In the genomic region with DNA sequence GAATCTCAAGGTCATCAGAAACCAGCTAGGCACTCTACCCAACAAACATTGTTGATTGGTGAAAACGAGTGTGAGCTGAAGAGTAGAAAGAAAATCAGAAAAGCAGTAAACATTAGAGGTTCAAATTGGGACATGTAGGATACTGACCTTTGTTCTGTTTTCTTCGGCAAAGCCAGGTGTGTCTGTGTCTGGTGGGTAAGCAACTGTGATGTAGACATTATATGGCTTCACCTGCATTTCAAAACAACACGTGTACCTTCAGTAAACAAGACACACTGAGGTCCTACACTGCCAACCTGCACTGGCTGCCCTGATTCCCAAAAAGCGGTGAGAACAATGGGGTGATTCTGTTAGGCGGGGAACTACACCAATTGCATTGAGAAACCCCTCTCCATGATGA, we compare ENCODE assay signal across 21 cellular contexts.
"Had no signal": no experiment of that assay in that cellular context is flagged by ENCODE, and none has a peak within 500 bp of the region (broad histone marks: within the 10 kb centered on the region; RNA-seq: fewer than 3 reads in every experiment).

No MANE protein-coding gene starts in this region.

- FAIRE-seq: astrocyte, urothelium cell line had no signal

- H3K4me1 Mint-ChIP-seq: nephron had no signal

- H3K4me1 ChIP-seq: lower lobe of right lung, parathyroid adenoma had no signal

- H3K27me3 Mint-ChIP-seq: activated B cell treated with CpG ODN at 0.5 μM for 24 hours; activated CD8-positive, alpha-beta T cell treated with anti-CD3 and anti-CD28 coated beads for 36 hours; activated naive CD4-positive, alpha-beta T cell treated with anti-CD3 and anti-CD28 coated beads, Interleukin-2, amount 50 U/mL, for 24 hours; dendritic cell treated with granulocyte-macrophage colony-stimulating factor and Interleukin-4, amounts not matched to agents 40 ng/mL and 50 ng/mL, for 4 days had no signal

- H3K27ac ChIP-seq: esophagus muscularis mucosa, lower lobe of right lung, parathyroid adenoma, tibial artery had no signal

- H3K4me3 Mint-ChIP-seq: activated B cell treated with CpG ODN at 0.5 μM for 24 hours; activated CD8-positive, alpha-beta T cell treated with anti-CD3 and anti-CD28 coated beads for 36 hours; activated naive CD4-positive, alpha-beta T cell treated with anti-CD3 and anti-CD28 coated beads, Interleukin-2, amount 50 U/mL, for 24 hours; dendritic cell treated with granulocyte-macrophage colony-stimulating factor and Interleukin-4, amounts not matched to agents 40 ng/mL and 50 ng/mL, for 4 days; nephron had no signal

- H3K27me3 ChIP-seq: esophagus muscularis mucosa, heart right ventricle, tibial artery had no signal

- DNase-seq: activated B cell treated with CpG ODN at 0.5 μM for 24 hours; activated CD4-positive, alpha-beta T cell treated with anti-CD3 and anti-CD28 coated beads for 48 hours; activated CD8-positive, alpha-beta T cell treated with anti-CD3 and anti-CD28 coated beads for 36 hours; activated effector memory CD4-positive, alpha-beta T cell treated with Interleukin-2 at 50 U/mL for 16 hours; activated T-cell treated with anti-CD3 and anti-CD28 coated beads, Interleukin-2, amount 50 U/mL, for 1 hour; effector CD8-positive, alpha-beta T cell; heart right ventricle; kidney glomerular epithelial cell; lower lobe of right lung; stimulated activated CD4-positive, alpha-beta T cell treated with anti-CD3 and anti-CD28 coated beads, Interleukin-12 subunit alpha, Interleukin-12 subunit beta, amount 100 ng/mL, for 4 hours; stimulated activated CD4-positive, alpha-beta T cell treated with anti-CD3 and anti-CD28 coated beads, Interleukin-1b, Interleukin-23, amount 100 ng/mL, for 48 hours; stimulated activated CD8-positive, alpha-beta memory T cell treated with anti-CD3 and anti-CD28 coated beads, Interleukin-4, amount 100 ng/mL, for 48 hours; stimulated activated naive CD4-positive, alpha-beta T cell treated with Interleukin-2 at 50 U/mL for 16 hours; tibial artery had no signal

- H3K4me3 ChIP-seq: esophagus muscularis mucosa, heart right ventricle, lower lobe of right lung, tibial artery had no signal

- H3K9me3 Mint-ChIP-seq: activated B cell treated with CpG ODN at 0.5 μM for 24 hours; activated CD8-positive, alpha-beta T cell treated with anti-CD3 and anti-CD28 coated beads for 36 hours; activated naive CD4-positive, alpha-beta T cell treated with anti-CD3 and anti-CD28 coated beads, Interleukin-2, amount 50 U/mL, for 24 hours; dendritic cell treated with granulocyte-macrophage colony-stimulating factor and Interleukin-4, amounts not matched to agents 40 ng/mL and 50 ng/mL, for 4 days; nephron had no signal

- H3K27ac Mint-ChIP-seq: activated B cell treated with CpG ODN at 0.5 μM for 24 hours; activated CD8-positive, alpha-beta T cell treated with anti-CD3 and anti-CD28 coated beads for 36 hours; dendritic cell treated with granulocyte-macrophage colony-stimulating factor and Interleukin-4, amounts not matched to agents 40 ng/mL and 50 ng/mL, for 4 days had no signal

- ATAC-seq: activated CD8-positive, alpha-beta T cell treated with anti-CD3 and anti-CD28 coated beads for 36 hours had no signal

- H3K9me3 ChIP-seq: esophagus muscularis mucosa, heart right ventricle, lower lobe of right lung, tibial artery had no signal
